ENCODE assay signal across 22 cellular contexts in the genomic region with DNA sequence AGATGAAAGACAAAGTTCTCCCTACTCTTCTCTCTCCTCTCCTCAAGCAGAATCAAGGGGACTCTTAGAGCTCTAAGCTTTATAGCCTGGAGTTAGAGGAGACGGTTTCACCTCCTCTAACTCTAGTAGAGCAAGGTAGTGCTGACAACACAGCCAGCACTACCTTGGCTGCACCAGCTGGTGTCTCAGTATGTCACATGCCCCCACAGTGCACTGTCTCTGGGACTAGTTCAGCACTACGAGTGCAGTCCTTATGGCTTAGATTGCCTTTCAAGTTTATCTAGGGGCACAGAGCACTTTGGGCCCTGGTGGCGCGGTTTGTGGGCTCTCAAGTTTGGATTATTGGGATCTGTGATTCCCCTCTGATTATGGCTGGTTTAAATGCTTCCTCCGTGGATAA.
"Had no signal": no experiment of that assay in that cellular context is flagged by ENCODE, and none has a peak within 500 bp of the region (broad histone marks: within the 10 kb centered on the region; RNA-seq: fewer than 3 reads in every experiment).

No MANE protein-coding gene starts in this region.

- ATAC-seq: left cardiac atrium; lower lobe of right lung; stimulated activated naive CD8-positive, alpha-beta T cell treated with anti-CD3 and anti-CD28 coated beads, Interleukin-15, Interleukin-2, amounts not matched to agents 100 U/mL and 50 U/mL, for 24 hours had no signal

- H3K27me3 ChIP-seq: hepatocyte, neutrophil, sigmoid colon, tibial artery, upper lobe of left lung, uterus had no signal

- H3K4me3 ChIP-seq: coronary artery, hepatocyte, left ventricle myocardium inferior, lower lobe of right lung, sigmoid colon, skin epidermis, tibial artery, upper lobe of left lung, uterus had no signal

- H3K27me3 Mint-ChIP-seq: memory B cell had no signal

- H3K27ac Mint-ChIP-seq: endodermal cell, memory B cell, naive B cell, nephron had no signal

- H3K27ac ChIP-seq: coronary artery, hepatocyte, left ventricle myocardium inferior, lower lobe of right lung, neutrophil, sigmoid colon, skin epidermis, tibial artery, upper lobe of left lung, uterus had no signal

- H3K79me2 ChIP-seq: hepatocyte had no signal

- H3K9me3 ChIP-seq: lower lobe of right lung, neutrophil, sigmoid colon, upper lobe of left lung, uterus had no signal

- H3K36me3 ChIP-seq: left ventricle myocardium inferior, lower lobe of right lung, neutrophil, sigmoid colon, tibial artery, upper lobe of left lung, uterus had no signal

- H3K36me3 Mint-ChIP-seq: memory B cell, naive B cell had no signal

- H3K4me1 ChIP-seq: left ventricle myocardium inferior, lower lobe of right lung, sigmoid colon, tibial artery, upper lobe of left lung, uterus had no signal

- H3K4me2 ChIP-seq: hepatocyte had no signal

- H3K4me1 Mint-ChIP-seq: endodermal cell, memory B cell, naive B cell, nephron had no signal

- DNase-seq: effector CD4-positive, alpha-beta T cell; foreskin melanocyte; head of caudate nucleus; kidney; left cardiac atrium; left ventricle myocardium inferior; lower lobe of right lung; naive B cell; sigmoid colon; stimulated activated CD4-positive, alpha-beta T cell treated with anti-CD3 and anti-CD28 coated beads, Interleukin-12 subunit alpha, Interleukin-12 subunit beta, amount 100 ng/mL, for 4 hours; stimulated activated naive CD8-positive, alpha-beta T cell treated with anti-CD3 and anti-CD28 coated beads, Interleukin-15, Interleukin-2, amounts not matched to agents 100 U/mL and 50 U/mL, for 24 hours; tibial artery; uterus had no signal

- FAIRE-seq: endothelial cell of umbilical vein, kidney had no signal

- H2AFZ ChIP-seq: hepatocyte had no signal

- H3K4me3 Mint-ChIP-seq: endodermal cell, memory B cell, naive B cell, nephron had no signal
